In genomic region chr11:78601066-78601465, GRCh38 we compare ENCODE assay signal across 4 cellular contexts.
A peak's percentile ranks its signal among the peaks of the same experiment; 100 is the strongest.
TF ChIP-seq lines count a peak whose summit lies in the region.

No MANE protein-coding gene starts in this region.

TF ChIP-seq in WTC11, 78 proteins besides CTCF, POLR2A, EP300 and RAD21:
- peak; percentile 82 for TF ChIP-seq GABPB1 (CRISPR knock-in tag; IDR thresholded peaks at IDR 0.05)

TF ChIP-seq in K562, 482 proteins besides CTCF, POLR2A, EP300 and RAD21:
- 0 out of 2 replicates have a peak, but pooled peaks have one; percentile 22 for TF ChIP-seq ZNF507 (tag; conservative IDR thresholded peaks at IDR 0.05)

TF ChIP-seq in HepG2, 621 proteins besides CTCF, POLR2A, EP300 and RAD21 (continues in another document):
- TF ChIP-seq PITX1 (CRISPR knock-in tag; IDR thresholded peaks at IDR 0.05) (peak; percentile 95), RERE (CRISPR knock-in tag; IDR thresholded peaks at IDR 0.05; ENCODE audit: low read depth) (peak; percentile 94), KLF12 (CRISPR knock-in tag; IDR thresholded peaks at IDR 0.05; ENCODE audit: borderline replicate concordance) (peak; percentile 40; the same call in 1 of the 2 replicates), ZGPAT (CRISPR knock-in tag; IDR thresholded peaks at IDR 0.05) (peak; percentile 93), IKZF5 (CRISPR knock-in tag; IDR thresholded peaks at IDR 0.05) (peak; percentile 67; the same call in 1 of the 2 replicates), FOXO1 (CRISPR knock-in tag; IDR thresholded peaks at IDR 0.05) (peak; percentile 86), ZSCAN30 (CRISPR knock-in tag; IDR thresholded peaks at IDR 0.05) (peak; percentile 89; the same call in 1 of the 2 replicates), KLF6 (CRISPR knock-in tag; IDR thresholded peaks at IDR 0.05) (0 out of 2 replicates have a peak, but pooled peaks have one; percentile 72), SMAD3 (CRISPR knock-in tag; IDR thresholded peaks at IDR 0.05) (peak; percentile 74; the same call in 1 of the 2 replicates), BRCA1 (CRISPR knock-in tag; IDR thresholded peaks at IDR 0.05) (0 out of 2 replicates have a peak, but pooled peaks have one; percentile 35), FOXJ3 (CRISPR knock-in tag; IDR thresholded peaks at IDR 0.05; ENCODE audit: borderline replicate concordance) (peak; percentile 97), ZNF614 (CRISPR knock-in tag; IDR thresholded peaks at IDR 0.05; ENCODE audit: borderline replicate concordance) (peak; percentile 75), PAXIP1 (CRISPR knock-in tag; conservative IDR thresholded peaks at IDR 0.05) (peak; percentile 94), NFYC (CRISPR knock-in tag; IDR thresholded peaks at IDR 0.05) (0 out of 2 replicates have a peak, but pooled peaks have one; percentile 23)

TF ChIP-seq in liver, 16 proteins besides CTCF, POLR2A, EP300 and RAD21:
- TF ChIP-seq YY1 (IDR thresholded peaks at IDR 0.05): peak; percentile 47
- peak; percentile 40 for TF ChIP-seq FOXA2 (IDR thresholded peaks at IDR 0.05)
- TF ChIP-seq JUND (IDR thresholded peaks at IDR 0.05): peak; percentile 20 to 46
- TF ChIP-seq SP1 (IDR thresholded peaks at IDR 0.05): peak; percentile 34
- TF ChIP-seq ZBTB33 (IDR thresholded peaks at IDR 0.05): peak; percentile 45
- TF ChIP-seq HNF4A (conservative IDR thresholded peaks at IDR 0.05): peak; percentile 72 to 79
- peak; percentile 24 for TF ChIP-seq MAX (IDR thresholded peaks at IDR 0.05)
- peak; percentile 25 to 68 for TF ChIP-seq RXRA (IDR thresholded peaks at IDR 0.05)
